ENCODE assay signal across 15 cellular contexts in genomic region chr12:45852508-45852907, GRCh38.
A peak's percentile ranks its signal among the peaks of the same experiment; 100 is the strongest.
DNase-seq lines count a peak whose midpoint lies in the region; ATAC-seq and TF ChIP-seq lines count a peak whose summit lies in the region.
"Had no signal": no experiment of that assay in that cellular context is flagged by ENCODE, and none has a peak within 500 bp of the region (broad histone marks: within the 10 kb centered on the region; RNA-seq: fewer than 3 reads in every experiment).

No MANE protein-coding gene starts in this region.

- no peak overlapping the region for H3K4me3 ChIP-seq in right atrium auricular region
- H3K4me3 ChIP-seq in left ventricle myocardium inferior, result no peak overlapping the region
- no peak overlapping the region for H3K4me3 ChIP-seq in testis
- H3K4me3 ChIP-seq: BLaER1, GM12878, GM23248 had no signal

- ATAC-seq in Right ventricle myocardium inferior, result peak; percentile 65
- ATAC-seq in Right ventricle myocardium superior (ENCODE audit: poor library complexity), result peak; percentile 88
- ATAC-seq in HG03565 (IDR thresholded peaks at IDR 0.05; ENCODE audit: unreplicated experiment), result no peak
- no peak for ATAC-seq in HG02588 (IDR thresholded peaks at IDR 0.05; ENCODE audit: unreplicated experiment)
- ATAC-seq: GM12878, HCT116 had no signal

- no peaks in the 10 kb centered on the region for H3K27me3 ChIP-seq in right atrium auricular region
- no peaks in the 10 kb centered on the region for H3K27me3 ChIP-seq in left ventricle myocardium inferior (ENCODE audit: low read depth)
- no peaks in the 10 kb centered on the region for H3K27me3 ChIP-seq in testis
- H3K27me3 ChIP-seq: BLaER1 had no signal

- intact Hi-C loops in Right ventricle myocardium inferior (cut with DNase I) (no loop called here), Right ventricle myocardium superior (cut with DNase I) (no loop called here), left ventricle myocardium inferior (cut with micrococcal nuclease) (no loop called here), testis (cut with DNase I; ENCODE audit: low total_unique reads) (no loop called here)

- TF ChIP-seq CTCF in right atrium auricular region (IDR thresholded peaks at IDR 0.05) (no peak), left ventricle myocardium inferior (IDR thresholded peaks at IDR 0.05; ENCODE audit: borderline replicate concordance) (no peak), testis (IDR thresholded peaks at IDR 0.05) (no peak)

- H3K27ac ChIP-seq in right atrium auricular region (no peak overlapping the region), left ventricle myocardium inferior (replicated peaks) (peak overlapping the region; percentile 45), testis (no peak overlapping the region)
- H3K27ac ChIP-seq: 22Rv1, BLaER1, GM23248 had no signal

- WGBS in testis, 2 donors, result 46 to 49% methylated on average over 7 of the region's 7 CpGs

- DNase-seq in Right ventricle myocardium inferior (ENCODE audit: missing footprints) (no peak), right atrium auricular region (ENCODE audit: low spot score) (no peak), Right ventricle myocardium superior (peak; percentile 69), left ventricle myocardium inferior (peak; percentile 53), testis (peak; percentile 85), NCI-H2107 treated with DMSO at 0.1 percent for 48 hours (lab: John Stamatoyannopoulos, UW; ENCODE audit: unreplicated experiment) (no peak)
- DNase-seq: Caco-2; CD8-positive, alpha-beta memory T cell; GM23248 had no signal

- H3K36me3 ChIP-seq in right atrium auricular region (peaks cover 21% of the 10 kb centered on the region), left ventricle myocardium inferior (peaks cover 43% of the 10 kb centered on the region), testis (ENCODE audit: low read depth, missing control alignments) (no peaks in the 10 kb centered on the region)

- no peak for TF ChIP-seq POLR2A in testis (IDR thresholded peaks at IDR 0.05)

- H3K4me1 ChIP-seq in right atrium auricular region, result peaks cover 0 to 7% of the 10 kb centered on the region in 2 donors
- H3K4me1 ChIP-seq in left ventricle myocardium inferior, result peaks cover 27% of the 10 kb centered on the region
- no peaks in the 10 kb centered on the region for H3K4me1 ChIP-seq in testis
- H3K4me1 ChIP-seq: BLaER1, Caco-2 had no signal

- H3K9me3 ChIP-seq in right atrium auricular region (no peaks in the 10 kb centered on the region), left ventricle myocardium inferior (replicated peaks) (no peaks in the 10 kb centered on the region), testis (no peaks in the 10 kb centered on the region)
- H3K9me3 ChIP-seq: BLaER1, Caco-2 had no signal

Comparison
In these comparisons a context has a peak if more than half of its experiments do, and no peak if none do; other contexts are left out.
1. DNase-seq: peak in Right ventricle myocardium superior (single experiment), left ventricle myocardium inferior (single experiment) and testis (single experiment); none in Right ventricle myocardium inferior (single experiment), right atrium auricular region (single experiment) and NCI-H2107 treated with DMSO at 0.1 percent for 48 hours (single experiment).
2. ATAC-seq: peak in Right ventricle myocardium inferior (single experiment) and Right ventricle myocardium superior (single experiment); none in HG03565 (single experiment) and HG02588 (single experiment).